ENCODE assay signal across 11 cellular contexts in genomic region chr17:42699415-42699740, GRCh38.
"Had no signal": no experiment of that assay in that cellular context is flagged by ENCODE, and none has a peak within 500 bp of the region (broad histone marks: within the 10 kb centered on the region; RNA-seq: fewer than 3 reads in every experiment).

No MANE protein-coding gene starts in this region.

- H3K4me3 ChIP-seq: cardiac muscle cell, colonic mucosa, left lung, tibial artery had no signal

- H3K27me3 ChIP-seq: cardiac muscle cell, colonic mucosa, left lung, tibial artery had no signal

- H3K9ac ChIP-seq: parathyroid adenoma had no signal

- ATAC-seq: activated T-cell treated with anti-CD3 and anti-CD28 coated beads, Interleukin-2, amount 50 U/mL, for 72 hours; T-cell had no signal

- H3K79me2 ChIP-seq: parathyroid adenoma had no signal

- H3K27ac ChIP-seq: cardiac muscle cell, colonic mucosa, left lung, parathyroid adenoma, tibial artery had no signal

- H3K9me3 ChIP-seq: colonic mucosa, left lung, tibial artery had no signal

- H2AFZ ChIP-seq: parathyroid adenoma had no signal

- H3K4me1 ChIP-seq: colonic mucosa, left lung, parathyroid adenoma had no signal

- DNase-seq: activated CD4-positive, alpha-beta memory T cell treated with anti-CD3 and anti-CD28 coated beads, Interleukin-2, amount 10 ng/mL, durations not matched to agents 7 days and 5 days; activated gamma-delta T cell treated with Interleukin-2 at 50 U/mL for 16 hours; activated T-cell treated with anti-CD3 and anti-CD28 coated beads, Interleukin-2, amount 50 U/mL, for 72 hours; effector CD4-positive, alpha-beta T cell; small intestine; T-cell had no signal
